ENCODE assay signal across 11 cellular contexts in the genomic region with DNA sequence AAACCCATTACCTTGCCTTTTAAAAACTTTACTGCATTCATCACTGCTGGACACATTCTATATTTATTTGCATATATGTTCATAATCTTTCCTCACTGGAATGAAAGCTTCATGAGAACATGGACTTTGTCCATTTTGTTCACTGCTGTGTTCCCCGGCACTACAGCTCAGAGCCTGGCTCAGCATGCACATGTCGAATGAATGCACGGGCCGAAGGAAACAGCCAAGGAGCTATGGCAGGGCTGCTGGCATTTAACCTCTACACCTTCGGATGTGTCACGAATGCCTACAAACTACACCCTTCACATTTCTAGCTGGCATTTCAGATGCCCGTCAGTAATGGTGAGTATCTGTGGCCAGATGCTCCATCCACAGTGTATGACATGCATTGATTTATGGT. TPM values are rescaled to one million over a fixed set of nuclear protein-coding genes. Genes with fewer than 3 reads are reported as not detected.
A peak's percentile ranks its signal among the peaks of the same experiment; 100 is the strongest.
DNase-seq lines count a peak whose midpoint lies in the region; ATAC-seq and TF ChIP-seq lines count a peak whose summit lies in the region.
"Had no signal": no experiment of that assay in that cellular context is flagged by ENCODE, and none has a peak within 500 bp of the region (broad histone marks: within the 10 kb centered on the region; RNA-seq: fewer than 3 reads in every experiment).

No MANE protein-coding gene starts in this region.

- H3K4me2 ChIP-seq in hepatocyte, result peak overlapping the region; percentile 45

- no peaks in the 10 kb centered on the region for H3K9me3 ChIP-seq in hepatocyte (ENCODE audit: low read depth)
- no peaks in the 10 kb centered on the region for H3K9me3 ChIP-seq in ascending aorta

- no peaks in the 10 kb centered on the region for H4K20me1 ChIP-seq in hepatocyte (ENCODE audit: insufficient read depth, poor library complexity, severe bottlenecking)

- ATAC-seq in T-cell (replicated peaks in 1 of 4) (peak in 2 of 4 experiments; percentile 3 to 7), GM21825 (IDR thresholded peaks at IDR 0.05; ENCODE audit: unreplicated experiment) (no peak)
- peak; percentile 37 for ATAC-seq in stimulated activated naive CD8-positive, alpha-beta T cell treated with anti-CD3 and anti-CD28 coated beads, Interleukin-15, amount 100 ng/mL, for 72 hours

- H3K9me3 Mint-ChIP-seq in activated naive CD4-positive, alpha-beta T cell treated with anti-CD3 and anti-CD28 coated beads for 36 hours, result no peaks in the 10 kb centered on the region
- no peaks in the 10 kb centered on the region for H3K9me3 Mint-ChIP-seq in T-cell
- H3K9me3 Mint-ChIP-seq in stimulated activated naive CD8-positive, alpha-beta T cell treated with anti-CD3 and anti-CD28 coated beads, Interleukin-15, amount 100 ng/mL, for 72 hours, result no peaks in the 10 kb centered on the region
- H3K9me3 Mint-ChIP-seq: type B pancreatic cell had no signal

- no peak overlapping the region for H2AFZ ChIP-seq in hepatocyte

- DNase-seq in activated naive CD4-positive, alpha-beta T cell treated with anti-CD3 and anti-CD28 coated beads for 36 hours, result no peak
- DNase-seq in activated naive CD4-positive, alpha-beta T cell treated with anti-CD3 and anti-CD28 coated beads, Interleukin-2, amount 50 U/mL, for 16 hours, result no peak
- DNase-seq in T-cell, result no peak
- DNase-seq in hepatocyte (ENCODE audit: low spot score), result peak; percentile 30
- no peak for DNase-seq in stimulated activated naive CD8-positive, alpha-beta T cell treated with anti-CD3 and anti-CD28 coated beads, Interleukin-15, amount 100 ng/mL, for 72 hours
- no peak for DNase-seq in epidermal melanocyte (ENCODE audit: insufficient read length, low spot score)
- DNase-seq in ascending aorta (ENCODE audit: low spot score in 2 of 2), result no peak
- DNase-seq: islet precursor cell, WERI-Rb-1 had no signal

- WGBS in hepatocyte (ENCODE audit: low lambda C conversion rate, missing lambda C conversion rate), result 79% methylated on average over 7 of the region's 7 CpGs

- H3K27ac ChIP-seq in hepatocyte (peak overlapping the region; percentile 82), ascending aorta (no peak overlapping the region)
- H3K27ac ChIP-seq: WERI-Rb-1 had no signal

- H3K9me2 ChIP-seq in hepatocyte (replicated peaks; ENCODE audit: insufficient read depth), result no peaks in the 10 kb centered on the region

- H3K36me3 ChIP-seq in hepatocyte (replicated peaks; ENCODE audit: insufficient read depth, low read depth) (no peaks in the 10 kb centered on the region), ascending aorta (peaks cover 11 to 19% of the 10 kb centered on the region in 2 donors)

- H3K27me3 ChIP-seq in hepatocyte, result no peaks in the 10 kb centered on the region
- H3K27me3 ChIP-seq in ascending aorta, result no peaks in the 10 kb centered on the region

- POLR2A ChIA-PET in T-cell (lab: Charles Lee), result interaction anchor here in 1 of 2 donors (1.0 kb wide), 1 partner anchor 17 kb away, joined by 4 read pairs; no protein-coding TSS in a partner anchor

- H3K27ac Mint-ChIP-seq in activated naive CD4-positive, alpha-beta T cell treated with anti-CD3 and anti-CD28 coated beads for 36 hours, result peak overlapping the region; percentile 10
- H3K27ac Mint-ChIP-seq in T-cell, result peak overlapping the region; percentile 80 to 95
- peak overlapping the region in 1 of 2 donors; percentile 21 for H3K27ac Mint-ChIP-seq in stimulated activated naive CD8-positive, alpha-beta T cell treated with anti-CD3 and anti-CD28 coated beads, Interleukin-15, amount 100 ng/mL, for 72 hours
- H3K27ac Mint-ChIP-seq: type B pancreatic cell had no signal

- H3K27me3 Mint-ChIP-seq in activated naive CD4-positive, alpha-beta T cell treated with anti-CD3 and anti-CD28 coated beads for 36 hours (ENCODE audit: low read depth), result no peaks in the 10 kb centered on the region
- H3K27me3 Mint-ChIP-seq in T-cell, result no peaks in the 10 kb centered on the region
- H3K27me3 Mint-ChIP-seq in stimulated activated naive CD8-positive, alpha-beta T cell treated with anti-CD3 and anti-CD28 coated beads, Interleukin-15, amount 100 ng/mL, for 72 hours, result no peaks in the 10 kb centered on the region
- H3K27me3 Mint-ChIP-seq: type B pancreatic cell had no signal

- TF ChIP-seq CTCF in hepatocyte (IDR thresholded peaks at IDR 0.05; ENCODE audit: poor library complexity) (no peak), ascending aorta (IDR thresholded peaks at IDR 0.05) (no peak)

- CTCF ChIA-PET in activated naive CD4-positive, alpha-beta T cell treated with anti-CD3 and anti-CD28 coated beads for 36 hours (lab: Charles Lee), result interaction anchor here (0.5 to 4.5 kb wide), 3 partner anchors 9 to 81 kb away, joined by 3 to 34 read pairs (median 4); a partner anchor contains a TSS
- CTCF ChIA-PET in T-cell (lab: Charles Lee), result interaction anchor here (0.6 to 4.5 kb wide), 3 partner anchors 16 to 38 kb away, joined by 7 to 29 read pairs (median 25); a partner anchor contains a TSS

- H3K79me2 ChIP-seq in hepatocyte, result peaks cover 50% of the 10 kb centered on the region

- H3K4me1 ChIP-seq in hepatocyte (ENCODE audit: insufficient read depth), result peaks cover 14% of the 10 kb centered on the region
- no peaks in the 10 kb centered on the region for H3K4me1 ChIP-seq in ascending aorta

- intact Hi-C loops in activated naive CD4-positive, alpha-beta T cell treated with anti-CD3 and anti-CD28 coated beads for 36 hours (cut with micrococcal nuclease), result loop anchor here (1.0 kb wide), 1 partner anchor 15 kb away; no protein-coding TSS in a partner anchor
- intact Hi-C loops in ascending aorta (cut with DNase I), result no loop called here

- peak overlapping the region; percentile 39 for H3K4me3 Mint-ChIP-seq in activated naive CD4-positive, alpha-beta T cell treated with anti-CD3 and anti-CD28 coated beads for 36 hours
- peak overlapping the region; percentile 50 to 73 (median 68) for H3K4me3 Mint-ChIP-seq in T-cell
- peak overlapping the region; percentile 71 to 75 for H3K4me3 Mint-ChIP-seq in stimulated activated naive CD8-positive, alpha-beta T cell treated with anti-CD3 and anti-CD28 coated beads, Interleukin-15, amount 100 ng/mL, for 72 hours
- H3K4me3 Mint-ChIP-seq: type B pancreatic cell had no signal

- peaks cover 14% of the 10 kb centered on the region for H3K36me3 Mint-ChIP-seq in activated naive CD4-positive, alpha-beta T cell treated with anti-CD3 and anti-CD28 coated beads for 36 hours (ENCODE audit: low read depth)
- peaks cover 45% of the 10 kb centered on the region for H3K36me3 Mint-ChIP-seq in T-cell

- peaks cover 57% of the 10 kb centered on the region for H3K4me1 Mint-ChIP-seq in activated naive CD4-positive, alpha-beta T cell treated with anti-CD3 and anti-CD28 coated beads for 36 hours (ENCODE audit: low read depth)
- H3K4me1 Mint-ChIP-seq in T-cell, result peaks cover 66 to 79% (median 75%) of the 10 kb centered on the region in 3 donors
- H3K4me1 Mint-ChIP-seq in stimulated activated naive CD8-positive, alpha-beta T cell treated with anti-CD3 and anti-CD28 coated beads, Interleukin-15, amount 100 ng/mL, for 72 hours, result peaks cover 61% of the 10 kb centered on the region

- H3K4me3 ChIP-seq in hepatocyte (no peak overlapping the region), ascending aorta (no peak overlapping the region)

RNA-seq across cellular contexts. Expression of a gene that starts 7.6 kb away (rescaled TPM):
- 10 to 100 TPM; 34.0 to 42.1 TPM for total RNA-seq in activated naive CD4-positive, alpha-beta T cell treated with anti-CD3 and anti-CD28 coated beads for 36 hours
- total RNA-seq in T-cell (10 to 100 TPM; 45.4 to 74.1 (median 61.4) TPM), hepatocyte (66.7 and 82.3 TPM in 2 replicates), ascending aorta (23.6 TPM)
- 58.0 and 71.6 TPM in 2 replicates for polyA plus RNA-seq in hepatocyte

RNA-seq across cellular contexts. Expression of a gene that starts 18.4 kb away (rescaled TPM):
- total RNA-seq in activated naive CD4-positive, alpha-beta T cell treated with anti-CD3 and anti-CD28 coated beads for 36 hours, result 100 to 1,000 TPM; 303 to 314 TPM
- total RNA-seq in T-cell, result 100 to 1,000 TPM; 144 to 266 (median 229) TPM
- total RNA-seq in hepatocyte, result 63.2 and 77.1 TPM in 2 replicates
- 104 and 121 TPM in 2 replicates for polyA plus RNA-seq in hepatocyte
- total RNA-seq in ascending aorta, result 197 TPM
